Comparison of ENCODE assay signal across 12 cellular contexts in genomic region chr11:131884461-131885073, GRCh38.
DNase-seq lines count a peak whose midpoint lies in the region; ATAC-seq lines count a peak whose summit lies in the region.
"Had no signal": no experiment of that assay in that cellular context is flagged by ENCODE, and none has a peak within 500 bp of the region (broad histone marks: within the 10 kb centered on the region; RNA-seq: fewer than 3 reads in every experiment).

No MANE protein-coding gene starts in this region.

- no peaks in the 10 kb centered on the region for H3K27me3 Mint-ChIP-seq in activated naive CD8-positive, alpha-beta T cell treated with anti-CD3 and anti-CD28 coated beads, Interleukin-2, amount 50 U/mL, for 24 hours

- intact Hi-C loops in left cardiac atrium (cut with DNase I), result no loop called here

- peak; percentile 36 for DNase-seq in fibroblast of gingiva (ENCODE audit: low read depth)
- DNase-seq in NCI-H446 treated with DMSO at 0.1 percent for 48 hours (lab: John Stamatoyannopoulos, UW), result no peak
- DNase-seq in left cardiac atrium, result no peak
- no peak for DNase-seq in activated naive CD8-positive, alpha-beta T cell treated with anti-CD3 and anti-CD28 coated beads, Interleukin-2, amount 50 U/mL, for 24 hours
- no peak for DNase-seq in D341Med (ENCODE audit: low spot score)
- DNase-seq: amniotic stem cell; effector CD4-positive, alpha-beta T cell; glutamatergic neuron; stimulated activated CD8-positive, alpha-beta memory T cell treated with anti-CD3 and anti-CD28 coated beads, Interleukin-4, amount 100 ng/mL, for 48 hours had no signal

- H3K9me3 Mint-ChIP-seq in activated naive CD8-positive, alpha-beta T cell treated with anti-CD3 and anti-CD28 coated beads, Interleukin-2, amount 50 U/mL, for 24 hours, result no peaks in the 10 kb centered on the region

- ATAC-seq in GM18520 (IDR thresholded peaks at IDR 0.05; ENCODE audit: unreplicated experiment) (peak; percentile 43), GM21619 (IDR thresholded peaks at IDR 0.05; ENCODE audit: unreplicated experiment) (peak; percentile 75), HG03378 (IDR thresholded peaks at IDR 0.05; ENCODE audit: unreplicated experiment) (peak; percentile 68), left cardiac atrium (no peak)
- no peak for ATAC-seq in activated naive CD8-positive, alpha-beta T cell treated with anti-CD3 and anti-CD28 coated beads, Interleukin-2, amount 50 U/mL, for 24 hours

- H3K36me3 Mint-ChIP-seq in activated naive CD8-positive, alpha-beta T cell treated with anti-CD3 and anti-CD28 coated beads, Interleukin-2, amount 50 U/mL, for 24 hours (ENCODE audit: low read depth), result no peaks in the 10 kb centered on the region

- H3K27ac Mint-ChIP-seq in activated naive CD8-positive, alpha-beta T cell treated with anti-CD3 and anti-CD28 coated beads, Interleukin-2, amount 50 U/mL, for 24 hours, result no peak overlapping the region

- no peak overlapping the region for H3K4me3 Mint-ChIP-seq in activated naive CD8-positive, alpha-beta T cell treated with anti-CD3 and anti-CD28 coated beads, Interleukin-2, amount 50 U/mL, for 24 hours

- H3K4me1 Mint-ChIP-seq in activated naive CD8-positive, alpha-beta T cell treated with anti-CD3 and anti-CD28 coated beads, Interleukin-2, amount 50 U/mL, for 24 hours, result no peaks in the 10 kb centered on the region

Comparison
In these comparisons a context has a peak if more than half of its experiments do, and no peak if none do; other contexts are left out.
1. ATAC-seq: peak in GM18520 (single experiment), GM21619 (single experiment) and HG03378 (single experiment); none in left cardiac atrium (0 of 2) and activated naive CD8-positive, alpha-beta T cell treated with anti-CD3 and anti-CD28 coated beads, Interleukin-2, amount 50 U/mL, for 24 hours (single experiment).